In genomic region chr10:48633381-48634197, GRCh38 we compare ENCODE assay signal across 9 cellular contexts. TPM values are rescaled to one million over a fixed set of nuclear protein-coding genes. Genes with fewer than 3 reads are reported as not detected.
DNase-seq lines count a peak whose midpoint lies in the region; ATAC-seq and TF ChIP-seq lines count a peak whose summit lies in the region.
"Had no signal": no experiment of that assay in that cellular context is flagged by ENCODE, and none has a peak within 500 bp of the region (broad histone marks: within the 10 kb centered on the region; RNA-seq: fewer than 3 reads in every experiment).

No MANE protein-coding gene starts in this region.

- H3K4me2 ChIP-seq in osteoblast (ENCODE audit: insufficient read depth, low read length) = peak overlapping the region; percentile 72

- H3K4me1 ChIP-seq in osteoblast (ENCODE audit: insufficient read depth, low read length) = peaks cover 41% of the 10 kb centered on the region

- no peak for TF ChIP-seq CTCF in osteoblast (IDR thresholded peaks at IDR 0.05; ENCODE audit: extremely low read depth, low read depth, low read length)

- H4K20me1 ChIP-seq in osteoblast (ENCODE audit: insufficient read depth, low read length) = no peaks in the 10 kb centered on the region

- no peaks in the 10 kb centered on the region for H3K36me3 ChIP-seq in osteoblast (ENCODE audit: insufficient read depth, low read length)
- no peaks in the 10 kb centered on the region for H3K36me3 ChIP-seq in H7 (replicated peaks; ENCODE audit: control insufficient read depth, insufficient read depth, low read length)

- peak; percentile 47 for ATAC-seq in GM18907 (IDR thresholded peaks at IDR 0.05; ENCODE audit: unreplicated experiment)
- peak; percentile 31 for ATAC-seq in GM21737 (IDR thresholded peaks at IDR 0.05; ENCODE audit: unreplicated experiment)
- ATAC-seq in HG03469 (IDR thresholded peaks at IDR 0.05; ENCODE audit: unreplicated experiment) = peak; percentile 25
- no peak for ATAC-seq in esophagus mucosa

- no peaks in the 10 kb centered on the region for H3K9me3 ChIP-seq in osteoblast (ENCODE audit: low read depth, low read length)

- H3K27me3 ChIP-seq in osteoblast (ENCODE audit: insufficient read depth, low read length) (no peaks in the 10 kb centered on the region), H7 (ENCODE audit: control insufficient read depth, insufficient read depth, low read length) (no peaks in the 10 kb centered on the region)

- peaks cover 18 to 21% of the 10 kb centered on the region in 2 donors for H3K4me1 Mint-ChIP-seq in immature natural killer cell

- peak overlapping the region in 2 of 6 donors; percentile 7 to 68 for H3K27ac Mint-ChIP-seq in immature natural killer cell
- H3K27ac Mint-ChIP-seq: activated naive CD4-positive, alpha-beta T cell treated with anti-CD3 and anti-CD28 coated beads, Interleukin-2, amount 50 U/mL, for 24 hours had no signal

- H3K27me3 Mint-ChIP-seq in immature natural killer cell (ENCODE audit: low read depth in 3 of 3) = peaks cover 6 to 11% (median 8%) of the 10 kb centered on the region in 3 donors

- H3K27ac ChIP-seq in osteoblast (ENCODE audit: low read depth, low read length) = peak overlapping the region; percentile 88
- H3K27ac ChIP-seq: epithelial cell of prostate had no signal

- H3K79me2 ChIP-seq in osteoblast (ENCODE audit: insufficient read depth, low read length) = peaks cover 57% of the 10 kb centered on the region

- H3K9me3 Mint-ChIP-seq in immature natural killer cell = peaks cover 0 to 4% (median 0%) of the 10 kb centered on the region in 6 donors
- H3K9me3 Mint-ChIP-seq: activated naive CD4-positive, alpha-beta T cell treated with anti-CD3 and anti-CD28 coated beads, Interleukin-2, amount 50 U/mL, for 24 hours had no signal

- peak overlapping the region in 2 of 5 donors; percentile 47 to 48 for H3K4me3 Mint-ChIP-seq in immature natural killer cell
- H3K4me3 Mint-ChIP-seq: activated naive CD4-positive, alpha-beta T cell treated with anti-CD3 and anti-CD28 coated beads, Interleukin-2, amount 50 U/mL, for 24 hours had no signal

- DNase-seq in osteoblast (ENCODE audit: insufficient read length, low spot score, missing footprints) (no peak), immature natural killer cell (no peak), H7 (no peak)

- no peak overlapping the region for H2AFZ ChIP-seq in osteoblast (ENCODE audit: low read length)

- no peak overlapping the region for H3K4me3 ChIP-seq in osteoblast (ENCODE audit: insufficient read depth, low read length)
- no peak overlapping the region for H3K4me3 ChIP-seq in H7 (ENCODE audit: insufficient read depth, low read depth, low read length)

- no peaks in the 10 kb centered on the region for H3K36me3 Mint-ChIP-seq in immature natural killer cell
- H3K36me3 Mint-ChIP-seq: activated naive CD4-positive, alpha-beta T cell treated with anti-CD3 and anti-CD28 coated beads, Interleukin-2, amount 50 U/mL, for 24 hours had no signal

RNA-seq across cellular contexts. Expression of gene ARHGAP22, which starts 28.7 kb away (rescaled TPM):
- total RNA-seq in osteoblast (45.6 and 50.1 TPM in 2 replicates), esophagus mucosa (1.6 TPM)
- polyA plus RNA-seq in immature natural killer cell = not detected
- 5.4 and 9.1 TPM in 2 replicates for total RNA-seq in H7 (2014; rRNA removed; shearing (Covaris generic))

RNA-seq across cellular contexts. Expression of gene WDFY4, which starts 51.1 kb away (rescaled TPM):
- total RNA-seq in osteoblast = under 0.01 and 0.36 TPM in 2 replicates
- polyA plus RNA-seq in immature natural killer cell = 1 to 10 TPM in 2 of 3 donors, not detected in 1; 1.0 to 2.2 TPM
- not detected in 2 replicates for total RNA-seq in H7 (2014; rRNA removed; shearing (Covaris generic))
- total RNA-seq in esophagus mucosa = 1.6 TPM
